ENCODE assay signal across 15 cellular contexts in genomic region chr7:138565071-138565450, GRCh38.
DNase-seq lines count a peak whose midpoint lies in the region; ATAC-seq and TF ChIP-seq lines count a peak whose summit lies in the region.
"Had no signal": no experiment of that assay in that cellular context is flagged by ENCODE, and none has a peak within 500 bp of the region (broad histone marks: within the 10 kb centered on the region; RNA-seq: fewer than 3 reads in every experiment).

No MANE protein-coding gene starts in this region.

- no CpG with 5 or more reads among the region's 8 CpGs for WGBS in IMR-90 (ENCODE audit: extremely low coverage in 2 of 2, insufficient read length in 1 of 2), 2 experiments
- WGBS in hepatocyte (ENCODE audit: low lambda C conversion rate, missing lambda C conversion rate), result over 99% methylated on average over 8 of the region's 8 CpGs

- TF ChIP-seq CTCF in IMR-90 (conservative IDR thresholded peaks at IDR 0.05; ENCODE audit: low read depth, low read length) (no peak), hepatocyte (IDR thresholded peaks at IDR 0.05; ENCODE audit: poor library complexity) (no peak), progenitor cell of endocrine pancreas (IDR thresholded peaks at IDR 0.05; ENCODE audit: unreplicated experiment) (no peak)

- H3K23ac ChIP-seq in IMR-90 (ENCODE audit: low read depth, low read length), result no peak overlapping the region

- peak overlapping the region; percentile 25; the same call in 1 of the 2 replicates for H3K27ac ChIP-seq in IMR-90 (ENCODE audit: insufficient read depth, low read length)
- H3K27ac ChIP-seq in hepatocyte, result peak overlapping the region; percentile 76
- H3K27ac ChIP-seq: body of pancreas, GM23248 had no signal

- H4K20me1 ChIP-seq in IMR-90 (ENCODE audit: insufficient read depth, low read length) (no peaks in the 10 kb centered on the region), hepatocyte (ENCODE audit: insufficient read depth, poor library complexity, severe bottlenecking) (no peaks in the 10 kb centered on the region)

- H3K9ac ChIP-seq in IMR-90 (ENCODE audit: low read depth, low read length), result no peak overlapping the region
- H3K9ac ChIP-seq: GM23248 had no signal

- peaks cover 6% of the 10 kb centered on the region for H3K79me2 ChIP-seq in hepatocyte

- no peak overlapping the region for H3K18ac ChIP-seq in IMR-90 (ENCODE audit: low read depth, low read length)

- H3K27me3 Mint-ChIP-seq in progenitor cell of endocrine pancreas, result no peaks in the 10 kb centered on the region
- H3K27me3 Mint-ChIP-seq: natural killer cell treated with Interleukin-12 subunit alpha and Interleukin-12 subunit beta and Interleukin-15 and Interleukin-18, amount 100 ng/mL, for 72 hours had no signal

- peaks cover 39% of the 10 kb centered on the region for H3K9me3 Mint-ChIP-seq in progenitor cell of endocrine pancreas (ENCODE audit: low read depth)

- no peak overlapping the region for H2AFZ ChIP-seq in IMR-90 (replicated peaks; ENCODE audit: low read length, poor library complexity)
- H2AFZ ChIP-seq in hepatocyte, result no peak overlapping the region
- H2AFZ ChIP-seq: GM23248 had no signal

- no peak overlapping the region; the same call in 1 of the 2 replicates for H4K5ac ChIP-seq in IMR-90 (ENCODE audit: low read depth, low read length)

- H3K4me1 ChIP-seq in IMR-90 (ENCODE audit: control insufficient read depth, insufficient read depth, low read length) (no peaks in the 10 kb centered on the region), hepatocyte (ENCODE audit: insufficient read depth) (no peaks in the 10 kb centered on the region)
- H3K4me1 ChIP-seq: body of pancreas had no signal

- H3K9me1 ChIP-seq in IMR-90 (ENCODE audit: insufficient read depth, low read length), result no peaks in the 10 kb centered on the region

- ATAC-seq in IMR-90 (ENCODE audit: low read depth) (no peak), GM19455 (IDR thresholded peaks at IDR 0.05; ENCODE audit: unreplicated experiment) (no peak)
- ATAC-seq: body of pancreas; natural killer cell treated with Interleukin-12 subunit alpha and Interleukin-12 subunit beta and Interleukin-15 and Interleukin-18, amount 100 ng/mL, for 72 hours had no signal

- no peak overlapping the region for H3K4me3 Mint-ChIP-seq in progenitor cell of endocrine pancreas (ENCODE audit: low read depth)
- H3K4me3 Mint-ChIP-seq: activated naive CD4-positive, alpha-beta T cell treated with anti-CD3 and anti-CD28 coated beads for 36 hours; natural killer cell treated with Interleukin-12 subunit alpha and Interleukin-12 subunit beta and Interleukin-15 and Interleukin-18, amount 100 ng/mL, for 72 hours had no signal

- H3K4me2 ChIP-seq in IMR-90 (ENCODE audit: low read depth, low read length) (no peak overlapping the region), hepatocyte (no peak overlapping the region)

- TF ChIP-seq POLR2A in IMR-90 (IDR thresholded peaks at IDR 0.05; ENCODE audit: low read depth, low read length), result no peak

- H3K36me3 Mint-ChIP-seq in progenitor cell of endocrine pancreas (ENCODE audit: insufficient read depth), result peaks cover 82% of the 10 kb centered on the region

- no peak overlapping the region for H2BK5ac ChIP-seq in IMR-90 (ENCODE audit: low read depth, low read length, poor library complexity, severe bottlenecking)

- H3K79me1 ChIP-seq in IMR-90 (ENCODE audit: low read depth in 1 of 2, low read length in 2 of 2), result no peaks in the 10 kb centered on the region

- H3K4me1 Mint-ChIP-seq in progenitor cell of endocrine pancreas (ENCODE audit: low read depth), result no peaks in the 10 kb centered on the region

- H3K14ac ChIP-seq in IMR-90 (replicated peaks; ENCODE audit: low read depth, low read length), result no peak overlapping the region

- H3K36me3 ChIP-seq in IMR-90 (ENCODE audit: control insufficient read depth, insufficient read depth, low read length) (peaks cover 34% of the 10 kb centered on the region), hepatocyte (replicated peaks; ENCODE audit: insufficient read depth, low read depth) (peaks cover 25% of the 10 kb centered on the region)

- H3K4me3 ChIP-seq in IMR-90 (ENCODE audit: insufficient read depth, low read depth, low read length) (no peak overlapping the region), hepatocyte (no peak overlapping the region)
- H3K4me3 ChIP-seq: body of pancreas, GM23248 had no signal

- no peaks in the 10 kb centered on the region for H3K9me2 ChIP-seq in hepatocyte (replicated peaks; ENCODE audit: insufficient read depth)

- no peak overlapping the region for H2BK15ac ChIP-seq in IMR-90 (ENCODE audit: low read depth, low read length)

- in situ Hi-C loops in IMR-90 (cut with MboI; ENCODE audit: low sequenced_read_pairs), result no loop called here

- dilution Hi-C loops in IMR-90 (cut with HindIII; ENCODE audit: low sequenced_read_pairs, unreplicated experiment), result no loop called here

- no peak overlapping the region for H2AK5ac ChIP-seq in IMR-90 (ENCODE audit: low read depth, low read length)

- H3K4ac ChIP-seq in IMR-90 (ENCODE audit: low read depth, low read length), result no peak overlapping the region

- no peaks in the 10 kb centered on the region for H3K27me3 ChIP-seq in IMR-90 (ENCODE audit: control insufficient read depth, insufficient read depth, low read length)
- no peaks in the 10 kb centered on the region for H3K27me3 ChIP-seq in hepatocyte
- H3K27me3 ChIP-seq: body of pancreas had no signal

- no peak overlapping the region for H4K91ac ChIP-seq in IMR-90 (ENCODE audit: insufficient read depth, low read depth, low read length)

- H4K8ac ChIP-seq in IMR-90 (ENCODE audit: low read depth in 2 of 2, low read length in 2 of 2), result no peak overlapping the region

- no peak overlapping the region for H2AK9ac ChIP-seq in IMR-90 (replicated peaks; ENCODE audit: low read depth, low read length, poor library complexity)

- H3K9me3 ChIP-seq in IMR-90 (ENCODE audit: control insufficient read depth, insufficient read depth, low read length) (peaks cover 24% of the 10 kb centered on the region), hepatocyte (ENCODE audit: low read depth) (peaks cover 16% of the 10 kb centered on the region)

- BruUV-seq in IMR-90 (replicated peaks; lab: Mats Ljungman, UMichigan), result no TSS peak

- peak overlapping the region; percentile 22 for H3K27ac Mint-ChIP-seq in progenitor cell of endocrine pancreas
- H3K27ac Mint-ChIP-seq: activated naive CD4-positive, alpha-beta T cell treated with anti-CD3 and anti-CD28 coated beads for 36 hours; natural killer cell treated with Interleukin-12 subunit alpha and Interleukin-12 subunit beta and Interleukin-15 and Interleukin-18, amount 100 ng/mL, for 72 hours had no signal

- no peak overlapping the region for H2BK120ac ChIP-seq in IMR-90 (ENCODE audit: low read depth, low read length)

- DNase-seq in IMR-90 (no peak), SIG-M5 treated with dmso at 0.1 percent for 504 hours (lab: John Stamatoyannopoulos, UW; ENCODE audit: unreplicated experiment) (peak; percentile 97), hepatocyte (ENCODE audit: low spot score) (no peak), progenitor cell of endocrine pancreas (ENCODE audit: low spot score, unreplicated experiment) (no peak), RKO (ENCODE audit: low spot score) (no peak)
- DNase-seq in stimulated activated CD4-positive, alpha-beta T cell treated with anti-CD3 and anti-CD28 coated beads, Interleukin-15, amount 100 ng/mL, for 24 hours, result no peak
- no peak for DNase-seq in activated CD4-positive, alpha-beta T cell treated with anti-CD3 and anti-CD28 coated beads for 4 hours
- DNase-seq: activated CD4-positive, alpha-beta T cell treated with anti-CD3 and anti-CD28 coated beads for 1 hour; activated CD8-positive, alpha-beta memory T cell treated with anti-CD3 and anti-CD28 coated beads, Interleukin-2, amount 50 U/mL, for 48 hours; activated naive CD4-positive, alpha-beta T cell treated with anti-CD3 and anti-CD28 coated beads for 36 hours; body of pancreas; NCI-H2107 had no signal

- POLR2A ChIA-PET in IMR-90 (lab: Charles Lee; ENCODE audit: unreplicated experiment), result no interaction called here

- no peak overlapping the region for H3K56ac ChIP-seq in IMR-90 (ENCODE audit: extremely low read depth, insufficient read depth, low read length)

- no peak for TF ChIP-seq RAD21 in IMR-90 (IDR thresholded peaks at IDR 0.05; ENCODE audit: low read length)

- CTCF ChIA-PET in IMR-90 (lab: Yijun Ruan, JAX), result no interaction called here

- H2BK20ac ChIP-seq in IMR-90 (ENCODE audit: low read depth, low read length), result no peak overlapping the region

- intact Hi-C loops in IMR-90 (cut with micrococcal nuclease), result no loop called here

TF ChIP-seq in IMR-90, 13 proteins besides CTCF, POLR2A, EP300 and RAD21:
- TF ChIP-seq MXI1 (IDR thresholded peaks at IDR 0.05; ENCODE audit: borderline replicate concordance, low read depth, low read length) (no peak), CHD1 (IDR thresholded peaks at IDR 0.05; ENCODE audit: low read depth, low read length) (no peak), MAZ (IDR thresholded peaks at IDR 0.05; ENCODE audit: borderline replicate concordance, low read depth, low read length) (no peak), USF2 (IDR thresholded peaks at IDR 0.05; ENCODE audit: low read depth, low read length) (no peak), NFE2L2 (IDR thresholded peaks at IDR 0.05; ENCODE audit: low read depth, low read length) (no peak), SMC3 (IDR thresholded peaks at IDR 0.05; ENCODE audit: low read depth, low read length) (no peak), BHLHE40 (IDR thresholded peaks at IDR 0.05; ENCODE audit: low read depth, low read length) (no peak), MAFK (IDR thresholded peaks at IDR 0.05; ENCODE audit: low read depth, low read length) (no peak)
TF ChIP-seq in IMR-90: peak in this region for 0.
